11 cellular contexts compared by ENCODE assay signal in the genomic region with DNA sequence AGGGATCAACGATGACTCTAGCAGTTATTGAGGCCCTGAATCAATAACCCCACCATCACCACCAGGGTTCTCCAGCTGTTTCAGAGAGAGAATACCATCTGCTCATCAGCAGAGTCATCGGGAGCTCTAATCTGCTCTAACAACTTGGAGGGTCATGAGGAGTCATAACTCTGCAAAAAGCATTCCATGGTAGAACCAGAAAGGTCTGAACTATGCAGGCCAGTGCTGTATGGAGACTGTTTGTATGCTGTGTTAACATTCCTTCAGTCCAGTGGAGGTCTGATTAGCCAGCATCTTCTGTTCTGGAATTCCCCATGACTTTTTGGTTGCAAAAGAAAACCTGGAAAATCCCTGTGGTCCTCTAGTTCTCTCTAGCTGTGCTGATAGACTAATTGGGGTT. TPM values are rescaled to one million over a fixed set of nuclear protein-coding genes. Genes with fewer than 3 reads are reported as not detected.
A peak's percentile ranks its signal among the peaks of the same experiment; 100 is the strongest.
DNase-seq lines count a peak whose midpoint lies in the region; ATAC-seq and TF ChIP-seq lines count a peak whose summit lies in the region.
"Had no signal": no experiment of that assay in that cellular context is flagged by ENCODE, and none has a peak within 500 bp of the region (broad histone marks: within the 10 kb centered on the region; RNA-seq: fewer than 3 reads in every experiment).

No MANE protein-coding gene starts in this region.

- WGBS in mesodermal cell (ENCODE audit: insufficient coverage in 2 of 2), 2 experiments, result 75 to 100% methylated on average over 1 of the region's 2 CpGs

- DNase-seq in ACHN (peak; percentile 79), brain microvascular endothelial cell (peak; percentile 95), DMS153 (lab: John Stamatoyannopoulos, UW) (no peak), GM19240 (ENCODE audit: insufficient read length, low spot score) (no peak), T-helper 9 cell (no peak)
- DNase-seq: activated CD4-positive, alpha-beta T cell treated with anti-CD3 and anti-CD28 coated beads, Interleukin-2, amount 50 U/mL, for 48 hours; MM.1S had no signal

- H3K4me1 ChIP-seq in mesodermal cell (ENCODE audit: control insufficient read depth, insufficient read depth, low read length, poor library complexity, severe bottlenecking), result peaks cover 50% of the 10 kb centered on the region

- H3K36me3 ChIP-seq in brain microvascular endothelial cell (replicated peaks) (no peaks in the 10 kb centered on the region), mesodermal cell (ENCODE audit: control insufficient read depth, insufficient read depth, low read length) (no peaks in the 10 kb centered on the region)
- H3K36me3 ChIP-seq: BLaER1 treated with 17β-estradiol and CSF1 and Interleukin-3, amounts not matched to agents 10 nM and 100 nM had no signal

- H3K9me3 ChIP-seq in mesodermal cell (ENCODE audit: control insufficient read depth, low read length), result peaks cover 7% of the 10 kb centered on the region

- in situ Hi-C loops in ACHN (cut with HindIII; ENCODE audit: low pct_ligation_motif_present, low pct_unique_long_range_greater_than_20kb, low sequenced_read_pairs), result no loop called here
- in situ Hi-C loops in brain microvascular endothelial cell (cut with HindIII; ENCODE audit: low pct_ligation_motif_present, low sequenced_read_pairs), result no loop called here

- H3K4me3 ChIP-seq in brain microvascular endothelial cell (ENCODE audit: low read depth, low read length), result no peak overlapping the region
- no peak overlapping the region for H3K4me3 ChIP-seq in mesodermal cell (ENCODE audit: extremely low read depth, insufficient read depth, low read length, poor library complexity, severe bottlenecking)
- H3K4me3 ChIP-seq: BLaER1 treated with 17β-estradiol and CSF1 and Interleukin-3, amounts not matched to agents 10 nM and 100 nM had no signal

- ATAC-seq in HG03432 (IDR thresholded peaks at IDR 0.05; ENCODE audit: unreplicated experiment) (peak; percentile 18), HG03097 (IDR thresholded peaks at IDR 0.05; ENCODE audit: low FRiP score, unreplicated experiment) (no peak)

- H3K27me3 ChIP-seq in brain microvascular endothelial cell (replicated peaks), result no peaks in the 10 kb centered on the region
- H3K27me3 ChIP-seq: BLaER1 treated with 17β-estradiol and CSF1 and Interleukin-3, amounts not matched to agents 10 nM and 100 nM had no signal

- H3K27ac ChIP-seq in brain microvascular endothelial cell, result peak overlapping the region; percentile 84
- peak overlapping the region; percentile 87 for H3K27ac ChIP-seq in mesodermal cell (ENCODE audit: low read depth, low read length, severe bottlenecking)

- TF ChIP-seq CTCF in brain microvascular endothelial cell (IDR thresholded peaks at IDR 0.05; ENCODE audit: low read depth, low read length, missing control alignments), result peak; percentile 34

RNA-seq across cellular contexts. Expression of a gene that starts 9.4 kb away (rescaled TPM):
- not detected for polyA plus RNA-seq in mesodermal cell (2013, experiment 1 of 2)
- not detected for polyA plus RNA-seq in mesodermal cell (2013, experiment 2 of 2)

Comparison
In these comparisons a context has a peak if more than half of its experiments do, and no peak if none do; other contexts are left out.
1. DNase-seq: peak in ACHN (single experiment) and brain microvascular endothelial cell (single experiment); none in DMS153 (single experiment), GM19240 (single experiment) and T-helper 9 cell (single experiment).